11 cellular contexts compared by ENCODE assay signal in genomic region chr20:49690899-49691620, GRCh38. TPM values are rescaled to one million over a fixed set of nuclear protein-coding genes. Genes with fewer than 3 reads are reported as not detected.
DNase-seq lines count a peak whose midpoint lies in the region; ATAC-seq and TF ChIP-seq lines count a peak whose summit lies in the region.
"Had no signal": no experiment of that assay in that cellular context is flagged by ENCODE, and none has a peak within 500 bp of the region (broad histone marks: within the 10 kb centered on the region; RNA-seq: fewer than 3 reads in every experiment).

No MANE protein-coding gene starts in this region.

- no peak overlapping the region for H3K4me3 ChIP-seq in HEK293 (ENCODE audit: low read depth, low read length)
- no peak overlapping the region for H3K4me3 ChIP-seq in SU-DHL-6 (ENCODE audit: insufficient read depth, low read length, poor library complexity, severe bottlenecking)
- H3K4me3 ChIP-seq in fibroblast of villous mesenchyme (ENCODE audit: low read depth, low read length), result no peak overlapping the region
- no peak overlapping the region for H3K4me3 ChIP-seq in psoas muscle
- H3K4me3 ChIP-seq: coronary artery had no signal

- POLR2A ChIA-PET in HEK293 (lab: Yijun Ruan, JAX), result no interaction called here

- H3F3A ChIP-seq in SU-DHL-6 (ENCODE audit: insufficient read depth), result peaks cover 21% of the 10 kb centered on the region; the same call in 1 of the 2 replicates

- WGBS in psoas muscle, 3 donors, result 56 to 61% (median 56%) methylated on average over 9 of the region's 9 CpGs

- H3K36me3 ChIP-seq in HEK293 (ENCODE audit: control insufficient read depth in 2 of 2, insufficient read depth in 1 of 2, low read length in 2 of 2) (no peaks in the 10 kb centered on the region), SU-DHL-6 (ENCODE audit: low read length) (no peaks in the 10 kb centered on the region), psoas muscle (ENCODE audit: insufficient read depth in 1 of 2, low read depth in 1 of 2) (no peaks in the 10 kb centered on the region)

- intact Hi-C loops in psoas muscle (cut with DNase I), result no loop called here

- no peak overlapping the region for H3K27ac ChIP-seq in HEK293 (ENCODE audit: extremely low read depth, low read depth, low read length)
- H3K27ac ChIP-seq in SU-DHL-6 (ENCODE audit: low read depth, low read length), result peak overlapping the region; percentile 24; the same call in 1 of the 2 replicates
- H3K27ac ChIP-seq in psoas muscle, result peak overlapping the region; percentile 56
- H3K27ac ChIP-seq: coronary artery had no signal

- CTCF ChIA-PET in HEK293 (lab: Yijun Ruan, JAX), result interaction anchor here (0.6 kb wide), 1 partner anchor 108 kb away, joined by 3 read pairs; no protein-coding TSS in a partner anchor

- no peak overlapping the region for H3K4me2 ChIP-seq in SU-DHL-6 (ENCODE audit: low read depth, low read length, poor library complexity, severe bottlenecking)

- H3K9me3 ChIP-seq in HEK293 (ENCODE audit: control insufficient read depth, insufficient read depth, low read depth, low read length) (no peaks in the 10 kb centered on the region), SU-DHL-6 (ENCODE audit: insufficient read depth, low read length) (no peaks in the 10 kb centered on the region), psoas muscle (no peaks in the 10 kb centered on the region)

- no peak overlapping the region for H3K9ac ChIP-seq in SU-DHL-6 (ENCODE audit: low read length)

- peaks cover 23% of the 10 kb centered on the region for H4K20me1 ChIP-seq in SU-DHL-6 (ENCODE audit: low read depth, low read length)

- ATAC-seq in psoas muscle, result peak in 2 of 4 donors; percentile 15 to 21

- DNase-seq in fibroblast of villous mesenchyme (ENCODE audit: low read depth) (peak; percentile 52), psoas muscle (no peak), OCI-M2 (lab: John Stamatoyannopoulos, UW; ENCODE audit: unreplicated experiment) (no peak), KG1 (lab: John Stamatoyannopoulos, UW) (no peak), GM19240 (ENCODE audit: insufficient read length, low spot score) (no peak)
- no peak for DNase-seq in activated naive CD4-positive, alpha-beta T cell treated with anti-CD3 and anti-CD28 coated beads, Interleukin-2, amount 50 U/mL, for 16 hours
- DNase-seq: islet precursor cell, NCI-H1436 treated with DMSO at 0.1 percent for 48 hours had no signal

- peaks cover 11% of the 10 kb centered on the region; the same call in 1 of the 2 replicates for H3K4me1 ChIP-seq in HEK293 (ENCODE audit: control insufficient read depth, insufficient read depth, low read length)
- H3K4me1 ChIP-seq in psoas muscle, result peaks cover 97% of the 10 kb centered on the region

- H3K27me3 ChIP-seq in SU-DHL-6 (ENCODE audit: low read length) (no peaks in the 10 kb centered on the region), psoas muscle (ENCODE audit: insufficient read depth in 3 of 3, low read length in 2 of 3) (no peaks in the 10 kb centered on the region)

- TF ChIP-seq CTCF in HEK293 (tag by site-specific recombination; IDR thresholded peaks at IDR 0.05) (no peak), SU-DHL-6 (IDR thresholded peaks at IDR 0.05; ENCODE audit: insufficient read depth, low read length, poor library complexity, severe bottlenecking) (no peak), fibroblast of villous mesenchyme (IDR thresholded peaks at IDR 0.05; ENCODE audit: insufficient read depth, low read depth, low read length) (no peak), psoas muscle (IDR thresholded peaks at IDR 0.05) (no peak)

- H2AFZ ChIP-seq in SU-DHL-6 (ENCODE audit: low read depth, low read length, severe bottlenecking), result no peak overlapping the region

- no peaks in the 10 kb centered on the region for H3K9me2 ChIP-seq in SU-DHL-6 (replicated peaks; ENCODE audit: insufficient read depth, low read length)

- H3K79me2 ChIP-seq in SU-DHL-6 (ENCODE audit: insufficient read depth, low read length), result peaks cover 100% of the 10 kb centered on the region

TF ChIP-seq in HEK293, 187 proteins besides CTCF, POLR2A, EP300 and RAD21 (continues in another document):
- peak; percentile 31; the same call in 1 of the 2 replicates for TF ChIP-seq ZNF629 (tag by site-specific recombination; IDR thresholded peaks at IDR 0.05)
- no peak for TF ChIP-seq ZNF292 (tag by site-specific recombination; IDR thresholded peaks at IDR 0.05; ENCODE audit: borderline replicate concordance, low read depth)
- no peak for TF ChIP-seq ZBTB10 (tag by site-specific recombination; IDR thresholded peaks at IDR 0.05)
- no peak for TF ChIP-seq ZNF692 (tag by site-specific recombination; IDR thresholded peaks at IDR 0.05)
- no peak for TF ChIP-seq ZNF571 (tag by site-specific recombination; IDR thresholded peaks at IDR 0.05)
- TF ChIP-seq ZNF624 (tag by site-specific recombination; IDR thresholded peaks at IDR 0.05), result no peak
- no peak for TF ChIP-seq ZNF2 (tag by site-specific recombination; IDR thresholded peaks at IDR 0.05)
- TF ChIP-seq ZNF155 (tag by site-specific recombination; IDR thresholded peaks at IDR 0.05), result no peak
- TF ChIP-seq PRDM10 (tag by site-specific recombination; IDR thresholded peaks at IDR 0.05), result peak; percentile 88
- no peak for TF ChIP-seq ZNF76 (tag by site-specific recombination; IDR thresholded peaks at IDR 0.05; ENCODE audit: borderline replicate concordance, low read depth)
- no peak for TF ChIP-seq MEIS1 (CRISPR knock-in tag; IDR thresholded peaks at IDR 0.05; ENCODE audit: borderline replicate concordance)
- no peak for TF ChIP-seq MZF1 (tag by site-specific recombination; IDR thresholded peaks at IDR 0.05; ENCODE audit: borderline replicate concordance)
- TF ChIP-seq WT1 (tag by site-specific recombination; IDR thresholded peaks at IDR 0.05), result peak; percentile 49
- no peak for TF ChIP-seq MYNN (tag by site-specific recombination; IDR thresholded peaks at IDR 0.05; ENCODE audit: borderline replicate concordance)
- no peak for TF ChIP-seq OVOL3 (tag by site-specific recombination; IDR thresholded peaks at IDR 0.05)

RNA-seq across cellular contexts. Expression of gene B4GALT5, which starts 22.6 kb away (rescaled TPM):
- total RNA-seq in fibroblast of villous mesenchyme, result 19.6 and 33.7 TPM in 2 replicates
- total RNA-seq in psoas muscle, result 100 to 1,000 TPM in 2 of 4 donors, 10 to 100 TPM in 2; 49.3 to 284 (median 92.5) TPM
- polyA plus RNA-seq in psoas muscle, result 10 to 100 TPM; 32.0 to 75.3 (median 72.3) TPM
